In genomic region chr2:117674172-117674571, GRCh38 we compare ENCODE assay signal across 19 cellular contexts.
DNase-seq lines count a peak whose midpoint lies in the region; ATAC-seq, FAIRE-seq and TF ChIP-seq lines count a peak whose summit lies in the region.
"Had no signal": no experiment of that assay in that cellular context is flagged by ENCODE, and none has a peak within 500 bp of the region (broad histone marks: within the 10 kb centered on the region; RNA-seq: fewer than 3 reads in every experiment).

No MANE protein-coding gene starts in this region.

- H3K79me2 ChIP-seq in Karpas-422 (ENCODE audit: low read length) (no peaks in the 10 kb centered on the region), OCI-LY3 (ENCODE audit: low read length) (no peaks in the 10 kb centered on the region)

- no peak for TF ChIP-seq POLR2A in GM12891 (IDR thresholded peaks at IDR 0.05; ENCODE audit: low read depth, low read length)

- H3K36me3 Mint-ChIP-seq in natural killer cell, result no peaks in the 10 kb centered on the region
- H3K36me3 Mint-ChIP-seq: CD4-positive, CD25-positive, alpha-beta regulatory T cell; CD8-positive, alpha-beta memory T cell had no signal

- FAIRE-seq in GM12891 (lab: Jason Lieb, UNC), result no peak
- peak; percentile 50 for FAIRE-seq in urothelium cell line (lab: Jason Lieb, UNC)
- FAIRE-seq: A204.1, H1 had no signal

- no peaks in the 10 kb centered on the region for H3K9me2 ChIP-seq in Karpas-422 (replicated peaks; ENCODE audit: insufficient read depth, low read length)

- H3K36me3 ChIP-seq in Karpas-422 (ENCODE audit: insufficient read depth, low read length), result no peaks in the 10 kb centered on the region
- peaks cover 2% of the 10 kb centered on the region for H3K36me3 ChIP-seq in OCI-LY3 (replicated peaks; ENCODE audit: low read depth, low read length)
- H3K36me3 ChIP-seq: BE2C had no signal

- H3K9ac ChIP-seq in Karpas-422 (ENCODE audit: low read length) (peak overlapping the region; percentile 52), OCI-LY3 (ENCODE audit: low read length) (no peak overlapping the region; the same call in 1 of the 2 replicates)

- H4K20me1 ChIP-seq in Karpas-422 (ENCODE audit: insufficient read depth, low read depth, low read length), result no peaks in the 10 kb centered on the region
- H4K20me1 ChIP-seq in OCI-LY3 (ENCODE audit: insufficient read depth, low read length), result no peaks in the 10 kb centered on the region

- no peaks in the 10 kb centered on the region for H3K9me3 Mint-ChIP-seq in natural killer cell

- H3K4me3 ChIP-seq in Karpas-422 (ENCODE audit: low read length) (peak overlapping the region; percentile 54), OCI-LY3 (ENCODE audit: low read length) (peak overlapping the region; percentile 36; the same call in 1 of the 2 replicates)

- intact Hi-C loops in natural killer cell (cut with micrococcal nuclease), result no loop called here

- H3K9me3 ChIP-seq in Karpas-422 (ENCODE audit: low read length) (no peaks in the 10 kb centered on the region), OCI-LY3 (ENCODE audit: insufficient read depth, low read length) (peaks cover 12% of the 10 kb centered on the region; the same call in 1 of the 2 replicates)
- H3K9me3 ChIP-seq: BE2C had no signal

- no peak for DNase-seq in GM12891 (ENCODE audit: insufficient read length, low spot score)
- peak; percentile 44 for DNase-seq in Karpas-422
- no peak for DNase-seq in urothelium cell line (ENCODE audit: low spot score)
- no peak for DNase-seq in natural killer cell
- no peak for DNase-seq in stimulated activated CD4-positive, alpha-beta T cell treated with anti-CD3 and anti-CD28 coated beads, Interleukin-4, amount 100 ng/mL, for 1 hour
- DNase-seq: ACHN; BE2C; C1 segment of cervical spinal cord; CD4-positive, CD25-positive, alpha-beta regulatory T cell; CD8-positive, alpha-beta memory T cell; COR-L47; DMS 273 treated with DMSO at 0.1 percent for 48 hours; DMS53; DND-41; EL; H9 had no signal

- ATAC-seq in natural killer cell, result no peak

- H3K27me3 Mint-ChIP-seq in natural killer cell (ENCODE audit: low read depth in 2 of 2), result no peaks in the 10 kb centered on the region
- H3K27me3 Mint-ChIP-seq: CD4-positive, CD25-positive, alpha-beta regulatory T cell; CD8-positive, alpha-beta memory T cell had no signal

- peaks cover 25% of the 10 kb centered on the region for H3K4me1 ChIP-seq in Karpas-422 (ENCODE audit: low read length)
- peaks cover 48% of the 10 kb centered on the region for H3K4me1 ChIP-seq in OCI-LY3 (ENCODE audit: low read length)
- H3K4me1 ChIP-seq: BE2C had no signal

- H3K4me1 Mint-ChIP-seq in natural killer cell, result no peaks in the 10 kb centered on the region
- H3K4me1 Mint-ChIP-seq: CD4-positive, CD25-positive, alpha-beta regulatory T cell; CD8-positive, alpha-beta memory T cell had no signal

- H3K4me2 ChIP-seq in Karpas-422 (ENCODE audit: low read depth, low read length, poor library complexity, severe bottlenecking) (peak overlapping the region; percentile 53), OCI-LY3 (ENCODE audit: low read length) (peak overlapping the region; percentile 61)

- H3K27ac ChIP-seq in Karpas-422 (ENCODE audit: low read length) (no peak overlapping the region), OCI-LY3 (ENCODE audit: low read length) (no peak overlapping the region)

- H3K27me3 ChIP-seq in Karpas-422 (ENCODE audit: low read length) (no peaks in the 10 kb centered on the region), OCI-LY3 (ENCODE audit: low read depth, low read length) (no peaks in the 10 kb centered on the region)
- H3K27me3 ChIP-seq: BE2C had no signal

- TF ChIP-seq CTCF in OCI-LY3 (IDR thresholded peaks at IDR 0.05; ENCODE audit: low read depth, low read length) (no peak), natural killer cell (IDR thresholded peaks at IDR 0.05) (no peak)

- no peak overlapping the region for H3K4me3 Mint-ChIP-seq in natural killer cell
- H3K4me3 Mint-ChIP-seq: CD4-positive, CD25-positive, alpha-beta regulatory T cell; CD8-positive, alpha-beta memory T cell; H9 had no signal

- H3K27ac Mint-ChIP-seq in natural killer cell, result no peak overlapping the region
- H3K27ac Mint-ChIP-seq: CD4-positive, CD25-positive, alpha-beta regulatory T cell; CD8-positive, alpha-beta memory T cell; H9 had no signal

- H2AFZ ChIP-seq in Karpas-422 (ENCODE audit: low read length) (peak overlapping the region; percentile 97), OCI-LY3 (ENCODE audit: low read depth, low read length) (peak overlapping the region; percentile 7; the same call in 1 of the 2 replicates)

TF ChIP-seq in GM12891, 5 proteins besides CTCF, POLR2A, EP300 and RAD21:
- TF ChIP-seq POLR2AphosphoS5 (IDR thresholded peaks at IDR 0.05; ENCODE audit: low read depth, low read length), result no peak
- peak; percentile 55 for TF ChIP-seq SPI1 (IDR thresholded peaks at IDR 0.05; ENCODE audit: low read depth, low read length)
